Comparison of ENCODE assay signal across 21 cellular contexts in genomic region chr2:240353944-240354343, GRCh38.
"Had no signal": no experiment of that assay in that cellular context is flagged by ENCODE, and none has a peak within 500 bp of the region (broad histone marks: within the 10 kb centered on the region; RNA-seq: fewer than 3 reads in every experiment).

No MANE protein-coding gene starts in this region.

- H3K36me3 Mint-ChIP-seq: activated naive CD4-positive, alpha-beta T cell treated with anti-CD3 and anti-CD28 coated beads, Interleukin-2, amount 50 U/mL, for 24 hours had no signal

- ATAC-seq: activated CD4-positive, alpha-beta T cell treated with anti-CD3 and anti-CD28 coated beads for 36 hours; activated naive CD8-positive, alpha-beta T cell treated with anti-CD3 and anti-CD28 coated beads, Interleukin-2, amount 50 U/mL, for 24 hours; activated T-cell treated with anti-CD3 and anti-CD28 coated beads, Interleukin-2, amount 50 U/mL, for 72 hours; body of pancreas had no signal

- DNase-seq: activated CD4-positive, alpha-beta memory T cell treated with anti-CD3 and anti-CD28 coated beads, Interleukin-2, amount 10 ng/mL, durations not matched to agents 7 days and 5 days; activated CD4-positive, alpha-beta T cell treated with anti-CD3 and anti-CD28 coated beads for 36 hours; activated CD4-positive, alpha-beta T cell treated with anti-CD3 and anti-CD28 coated beads, Interleukin-2, amount 50 U/mL, for 1 hour; activated CD4-positive, CD25-positive, alpha-beta regulatory T cell; activated naive CD8-positive, alpha-beta T cell treated with anti-CD3 and anti-CD28 coated beads, Interleukin-2, amount 50 U/mL, for 24 hours; activated T-cell treated with anti-CD3 and anti-CD28 coated beads, Interleukin-2, amount 50 U/mL, for 72 hours; amniotic stem cell; body of pancreas; KG1; NCI-H1092; NCI-H1417; NCI-H1930; NCI-H2107; NCI-H2171 treated with DMSO at 0.1 percent for 48 hours; NCI-H226; NCI-H526 treated with DMSO at 0.1 percent for 48 hours; NCI-H82; SIG-M5; T-helper 1 cell had no signal

- H3K9me3 Mint-ChIP-seq: activated CD4-positive, alpha-beta memory T cell treated with anti-CD3 and anti-CD28 coated beads, Interleukin-2, amount 10 ng/mL, durations not matched to agents 7 days and 5 days; activated naive CD4-positive, alpha-beta T cell treated with anti-CD3 and anti-CD28 coated beads, Interleukin-2, amount 50 U/mL, for 24 hours; activated naive CD8-positive, alpha-beta T cell treated with anti-CD3 and anti-CD28 coated beads, Interleukin-2, amount 50 U/mL, for 24 hours; activated T-cell treated with anti-CD3 and anti-CD28 coated beads, Interleukin-2, amount 50 U/mL, for 72 hours; central memory CD8-positive, alpha-beta T cell had no signal

- H3K27me3 Mint-ChIP-seq: activated CD4-positive, alpha-beta memory T cell treated with anti-CD3 and anti-CD28 coated beads, Interleukin-2, amount 10 ng/mL, durations not matched to agents 7 days and 5 days; activated naive CD8-positive, alpha-beta T cell treated with anti-CD3 and anti-CD28 coated beads, Interleukin-2, amount 50 U/mL, for 24 hours had no signal

- H3K4me1 Mint-ChIP-seq: activated CD4-positive, alpha-beta memory T cell treated with anti-CD3 and anti-CD28 coated beads, Interleukin-2, amount 10 ng/mL, durations not matched to agents 7 days and 5 days; activated CD4-positive, alpha-beta T cell treated with anti-CD3 and anti-CD28 coated beads for 36 hours; activated naive CD4-positive, alpha-beta T cell treated with anti-CD3 and anti-CD28 coated beads, Interleukin-2, amount 50 U/mL, for 24 hours; activated naive CD8-positive, alpha-beta T cell treated with anti-CD3 and anti-CD28 coated beads, Interleukin-2, amount 50 U/mL, for 24 hours; central memory CD8-positive, alpha-beta T cell had no signal

- H3K27ac Mint-ChIP-seq: activated CD4-positive, alpha-beta memory T cell treated with anti-CD3 and anti-CD28 coated beads, Interleukin-2, amount 10 ng/mL, durations not matched to agents 7 days and 5 days; activated CD4-positive, alpha-beta T cell treated with anti-CD3 and anti-CD28 coated beads for 36 hours; activated naive CD4-positive, alpha-beta T cell treated with anti-CD3 and anti-CD28 coated beads, Interleukin-2, amount 50 U/mL, for 24 hours; activated naive CD8-positive, alpha-beta T cell treated with anti-CD3 and anti-CD28 coated beads, Interleukin-2, amount 50 U/mL, for 24 hours; activated T-cell treated with anti-CD3 and anti-CD28 coated beads, Interleukin-2, amount 50 U/mL, for 72 hours had no signal

- H3K4me3 Mint-ChIP-seq: activated CD4-positive, alpha-beta memory T cell treated with anti-CD3 and anti-CD28 coated beads, Interleukin-2, amount 10 ng/mL, durations not matched to agents 7 days and 5 days; activated CD4-positive, alpha-beta T cell treated with anti-CD3 and anti-CD28 coated beads for 36 hours; activated naive CD4-positive, alpha-beta T cell treated with anti-CD3 and anti-CD28 coated beads, Interleukin-2, amount 50 U/mL, for 24 hours; activated naive CD8-positive, alpha-beta T cell treated with anti-CD3 and anti-CD28 coated beads, Interleukin-2, amount 50 U/mL, for 24 hours; activated T-cell treated with anti-CD3 and anti-CD28 coated beads, Interleukin-2, amount 50 U/mL, for 72 hours; central memory CD8-positive, alpha-beta T cell had no signal
